In genomic region chr5:123066016-123066415, GRCh38 we compare ENCODE assay signal across 14 cellular contexts. TPM values are rescaled to one million over a fixed set of nuclear protein-coding genes. Genes with fewer than 3 reads are reported as not detected.
A peak's percentile ranks its signal among the peaks of the same experiment; 100 is the strongest.
DNase-seq lines count a peak whose midpoint lies in the region; ATAC-seq and TF ChIP-seq lines count a peak whose summit lies in the region.
"Had no signal": no experiment of that assay in that cellular context is flagged by ENCODE, and none has a peak within 500 bp of the region (broad histone marks: within the 10 kb centered on the region; RNA-seq: fewer than 3 reads in every experiment).

No MANE protein-coding gene starts in this region.

- H4K20me1 ChIP-seq in mammary epithelial cell (ENCODE audit: insufficient read depth, low read length), result no peaks in the 10 kb centered on the region
- H4K20me1 ChIP-seq: BLaER1 had no signal

- BruUV-seq in MCF 10A (replicated peaks; lab: Mats Ljungman, UMichigan), result no TSS peak
- no TSS peak for BruUV-seq in mammary epithelial cell (replicated peaks; lab: Mats Ljungman, UMichigan)

- no peaks in the 10 kb centered on the region for H3K36me3 ChIP-seq in mammary epithelial cell (ENCODE audit: insufficient read depth, low read length)
- H3K36me3 ChIP-seq in RWPE2 (ENCODE audit: low read depth), result no peaks in the 10 kb centered on the region
- H3K36me3 ChIP-seq: BLaER1 had no signal

- H3K4me3 ChIP-seq in mammary epithelial cell (replicated peaks in 1 of 3; ENCODE audit: insufficient read depth in 1 of 3, low read depth in 2 of 3, low read length in 3 of 3) (no peak overlapping the region), RWPE2 (ENCODE audit: severe bottlenecking) (no peak overlapping the region)
- H3K4me3 ChIP-seq: BLaER1 had no signal

- H3K36me3 Mint-ChIP-seq in MCF 10A (ENCODE audit: insufficient read depth, unreplicated experiment), result peaks cover 7% of the 10 kb centered on the region
- H3K36me3 Mint-ChIP-seq in activated T-cell treated with anti-CD3 and anti-CD28 coated beads, Interleukin-2, amount 50 U/mL, for 72 hours (ENCODE audit: insufficient read depth in 2 of 2), result peaks cover 0 to 2% of the 10 kb centered on the region in 2 donors
- H3K36me3 Mint-ChIP-seq: CD14-positive monocyte; CD4-positive, alpha-beta memory T cell had no signal

- no peak overlapping the region for H2AFZ ChIP-seq in mammary epithelial cell (ENCODE audit: low read depth, low read length)

- intact Hi-C loops in MCF 10A (cut with micrococcal nuclease), result no loop called here
- intact Hi-C loops in mammary epithelial cell (cut with micrococcal nuclease), result loop anchor here (2.0 kb wide), 1 partner anchor 29 kb away; the partner anchor contains the start of gene PPIC

- POLR2A ChIA-PET in MCF 10A (lab: Yijun Ruan, JAX), result no interaction called here

- TF ChIP-seq CTCF in MCF 10A (IDR thresholded peaks at IDR 0.05; ENCODE audit: unreplicated experiment) (no peak), mammary epithelial cell (conservative IDR thresholded peaks at IDR 0.05 in 1 of 2, IDR thresholded peaks at IDR 0.05 in 1 of 2; ENCODE audit: extremely low read depth in 1 of 2, insufficient read depth in 1 of 2, low read depth in 1 of 2, low read length in 2 of 2) (no peak), RWPE2 (IDR thresholded peaks at IDR 0.05; ENCODE audit: poor library complexity, severe bottlenecking) (no peak), foreskin keratinocyte (conservative IDR thresholded peaks at IDR 0.05) (no peak)

- no peaks in the 10 kb centered on the region for H3K79me2 ChIP-seq in mammary epithelial cell (ENCODE audit: insufficient read depth, low read length)

- no peak overlapping the region for H3K9ac ChIP-seq in mammary epithelial cell (ENCODE audit: insufficient read depth, low read length)
- H3K9ac ChIP-seq: BLaER1 had no signal

- H3K4me1 ChIP-seq in mammary epithelial cell (ENCODE audit: insufficient read depth, low read length), result no peaks in the 10 kb centered on the region
- H3K4me1 ChIP-seq in RWPE2 (ENCODE audit: insufficient read depth, poor library complexity, severe bottlenecking), result no peaks in the 10 kb centered on the region
- H3K4me1 ChIP-seq in foreskin keratinocyte, result no peaks in the 10 kb centered on the region
- H3K4me1 ChIP-seq: BLaER1 had no signal

- H3K27ac Mint-ChIP-seq in MCF 10A (ENCODE audit: low read depth, unreplicated experiment), result no peak overlapping the region
- no peak overlapping the region for H3K27ac Mint-ChIP-seq in activated T-cell treated with anti-CD3 and anti-CD28 coated beads, Interleukin-2, amount 50 U/mL, for 72 hours
- H3K27ac Mint-ChIP-seq: CD14-positive monocyte; CD4-positive, alpha-beta memory T cell; H9 had no signal

- dilution Hi-C loops in mammary epithelial cell (cut with HindIII; ENCODE audit: low sequenced_read_pairs), result no loop called here

- peak; percentile 38; the same call in 1 of the 3 replicates for ATAC-seq in RWPE2 (ENCODE audit: low read depth)
- peak; percentile 83 for ATAC-seq in foreskin keratinocyte
- ATAC-seq in HG03457 (IDR thresholded peaks at IDR 0.05; ENCODE audit: unreplicated experiment), result no peak
- no peak for ATAC-seq in activated T-cell treated with anti-CD3 and anti-CD28 coated beads, Interleukin-2, amount 50 U/mL, for 72 hours (replicated peaks in 1 of 2)

- no peak overlapping the region for H3K4me3 Mint-ChIP-seq in MCF 10A (ENCODE audit: unreplicated experiment)
- H3K4me3 Mint-ChIP-seq in activated T-cell treated with anti-CD3 and anti-CD28 coated beads, Interleukin-2, amount 50 U/mL, for 72 hours, result no peak overlapping the region
- H3K4me3 Mint-ChIP-seq: CD14-positive monocyte; CD4-positive, alpha-beta memory T cell; H9 had no signal

- H3K9me3 Mint-ChIP-seq in MCF 10A (ENCODE audit: unreplicated experiment), result peaks cover 8% of the 10 kb centered on the region
- H3K9me3 Mint-ChIP-seq in activated T-cell treated with anti-CD3 and anti-CD28 coated beads, Interleukin-2, amount 50 U/mL, for 72 hours, result peaks cover 0 to 2% of the 10 kb centered on the region in 2 donors

- H3K27ac ChIP-seq in mammary epithelial cell (ENCODE audit: insufficient read depth, low read depth, low read length) (no peak overlapping the region), RWPE2 (ENCODE audit: poor library complexity, severe bottlenecking) (no peak overlapping the region), foreskin keratinocyte (no peak overlapping the region)
- H3K27ac ChIP-seq: BLaER1 had no signal

- CTCF ChIA-PET in MCF 10A (lab: Yijun Ruan, JAX) (interaction anchor here (0.7 kb wide), 1 partner anchor 157 kb away, joined by 3 read pairs; no protein-coding TSS in a partner anchor), mammary epithelial cell (lab: Charles Lee; ENCODE audit: low non-redundant PET) (no interaction called here)

- H3K27me3 ChIP-seq in mammary epithelial cell (ENCODE audit: insufficient read depth, low read length) (no peaks in the 10 kb centered on the region), RWPE2 (ENCODE audit: insufficient read depth, poor library complexity, severe bottlenecking) (no peaks in the 10 kb centered on the region), foreskin keratinocyte (peaks cover 9% of the 10 kb centered on the region)
- H3K27me3 ChIP-seq: BLaER1 had no signal

- no peaks in the 10 kb centered on the region for H3K4me1 Mint-ChIP-seq in MCF 10A (ENCODE audit: insufficient read depth, unreplicated experiment)
- no peaks in the 10 kb centered on the region for H3K4me1 Mint-ChIP-seq in activated T-cell treated with anti-CD3 and anti-CD28 coated beads, Interleukin-2, amount 50 U/mL, for 72 hours (ENCODE audit: low read depth)
- H3K4me1 Mint-ChIP-seq: CD14-positive monocyte; CD4-positive, alpha-beta memory T cell; H9 had no signal

- in situ Hi-C loops in mammary epithelial cell (cut with MboI; ENCODE audit: low sequenced_read_pairs in 2 of 2), result no loop called here

- no peak overlapping the region for H3K4me2 ChIP-seq in mammary epithelial cell (ENCODE audit: insufficient read depth, low read depth, low read length)
- H3K4me2 ChIP-seq: BLaER1 had no signal

- peak; percentile 42 for DNase-seq in MCF 10A (ENCODE audit: unreplicated experiment)
- DNase-seq in mammary epithelial cell, result no peak
- no peak for DNase-seq in RWPE2 (ENCODE audit: low spot score)
- peak in 1 of 2 donors; percentile 45 for DNase-seq in foreskin keratinocyte
- no peak for DNase-seq in activated T-cell treated with anti-CD3 and anti-CD28 coated beads, Interleukin-2, amount 50 U/mL, for 72 hours
- no peak for DNase-seq in superior temporal gyrus (ENCODE audit: extremely low spot score)
- DNase-seq: 8988T; CD4-positive, alpha-beta memory T cell; H9 had no signal

- H3K27me3 Mint-ChIP-seq in MCF 10A (ENCODE audit: insufficient read depth, unreplicated experiment), result no peaks in the 10 kb centered on the region
- peaks cover 6% of the 10 kb centered on the region for H3K27me3 Mint-ChIP-seq in activated T-cell treated with anti-CD3 and anti-CD28 coated beads, Interleukin-2, amount 50 U/mL, for 72 hours (ENCODE audit: low read depth)

- H3K9me3 ChIP-seq in mammary epithelial cell (replicated peaks; ENCODE audit: insufficient read depth, low read length) (no peaks in the 10 kb centered on the region), RWPE2 (ENCODE audit: severe bottlenecking) (no peaks in the 10 kb centered on the region)

RNA-seq across cellular contexts. Expression of gene PRDM6, which starts 23.0 kb away (rescaled TPM):
- total RNA-seq in MCF 10A (2022) (0.98 and 1.3 TPM in 2 replicates), mammary epithelial cell (under 1 TPM; 0.16 to 0.33 TPM), foreskin keratinocyte (0.07 TPM in 2 replicates)
- polyA plus RNA-seq in mammary epithelial cell (0.07 TPM), foreskin keratinocyte (0.01 TPM in 2 replicates)
- not detected for polyA minus RNA-seq in mammary epithelial cell
- 1 to 10 TPM in 1 of 2 donors, not detected in 1; 1.1 TPM for total RNA-seq in activated T-cell treated with anti-CD3 and anti-CD28 coated beads, Interleukin-2, amount 50 U/mL, for 72 hours
- total RNA-seq: A673; CD4-positive, alpha-beta memory T cell; HT-29 had no signal
- polyA plus RNA-seq: CD14-positive monocyte; CD4-positive, alpha-beta memory T cell had no signal

RNA-seq across cellular contexts. Expression of gene PPIC, which starts 29.5 kb away (rescaled TPM):
- total RNA-seq in MCF 10A (2022), result 45.3 and 65.0 TPM in 2 replicates
- total RNA-seq in mammary epithelial cell, result 10 to 100 TPM; 26.5 to 31.0 TPM
- 38.7 TPM for polyA plus RNA-seq in mammary epithelial cell
- polyA minus RNA-seq in mammary epithelial cell, result 46.7 TPM
- total RNA-seq in foreskin keratinocyte, result 25.9 and 29.0 TPM in 2 replicates
- polyA plus RNA-seq in foreskin keratinocyte, result 28.2 and 30.0 TPM in 2 replicates
- total RNA-seq in activated T-cell treated with anti-CD3 and anti-CD28 coated beads, Interleukin-2, amount 50 U/mL, for 72 hours, result not detected
- total RNA-seq: A673; CD4-positive, alpha-beta memory T cell had no signal
- polyA plus RNA-seq: CD14-positive monocyte; CD4-positive, alpha-beta memory T cell had no signal

Comparison
In these comparisons a context has a peak if more than half of its experiments do, and no peak if none do; other contexts are left out.
1. ATAC-seq: peak in RWPE2 (single experiment) and foreskin keratinocyte (single experiment); none in HG03457 (single experiment) and activated T-cell treated with anti-CD3 and anti-CD28 coated beads, Interleukin-2, amount 50 U/mL, for 72 hours (0 of 2).
2. RNA of gene PPIC, which starts 29.5 kb away (total RNA-seq): 45.3 to 65.0 TPM in MCF 10A, 26.5 to 31.0 TPM in mammary epithelial cell and 25.9 to 29.0 TPM in foreskin keratinocyte; not detected in activated T-cell treated with anti-CD3 and anti-CD28 coated beads, Interleukin-2, amount 50 U/mL, for 72 hours; every median in the first group is over 10 times any median in the second.